ENCODE assay signal across 13 cellular contexts in genomic region chr9:127132375-127132774, GRCh38. TPM values are rescaled to one million over a fixed set of nuclear protein-coding genes. Genes with fewer than 3 reads are reported as not detected.
DNase-seq lines count a peak whose midpoint lies in the region; ATAC-seq and TF ChIP-seq lines count a peak whose summit lies in the region.
"Had no signal": no experiment of that assay in that cellular context is flagged by ENCODE, and none has a peak within 500 bp of the region (broad histone marks: within the 10 kb centered on the region; RNA-seq: fewer than 3 reads in every experiment).

No MANE protein-coding gene starts in this region.

- no peaks in the 10 kb centered on the region for H3K27me3 ChIP-seq in ACC112 (ENCODE audit: insufficient read depth, low read length)
- no peaks in the 10 kb centered on the region for H3K27me3 ChIP-seq in PC-3 (ENCODE audit: low read length)
- H3K27me3 ChIP-seq in fibroblast of lung (ENCODE audit: control insufficient read depth, insufficient read depth, low read length) = no peaks in the 10 kb centered on the region
- no peaks in the 10 kb centered on the region for H3K27me3 ChIP-seq in gastrocnemius medialis
- H3K27me3 ChIP-seq: body of pancreas had no signal

- TF ChIP-seq CTCF in PC-3 (conservative IDR thresholded peaks at IDR 0.05; ENCODE audit: low read depth, low read length) (no peak), fibroblast of lung (conservative IDR thresholded peaks at IDR 0.05 in 1 of 2, IDR thresholded peaks at IDR 0.05 in 1 of 2; ENCODE audit: low read depth in 1 of 2, low read length in 2 of 2) (no peak), gastrocnemius medialis (IDR thresholded peaks at IDR 0.05 in 4 of 5, conservative IDR thresholded peaks at IDR 0.05 in 1 of 5) (no peak)

- DNase-seq in PC-3 = no peak
- no peak for DNase-seq in fibroblast of lung (ENCODE audit: low read depth in 2 of 2)
- peak in 1 of 2 donors; percentile 15 for DNase-seq in gastrocnemius medialis
- no peak for DNase-seq in H4 (ENCODE audit: low spot score)
- DNase-seq in NCI-H187 treated with DMSO at 0.1 percent for 48 hours (lab: John Stamatoyannopoulos, UW) = no peak
- DNase-seq: activated CD8-positive, alpha-beta T cell treated with anti-CD3 and anti-CD28 coated beads for 36 hours; activated gamma-delta T cell treated with Interleukin-2 at 50 U/mL for 16 hours; body of pancreas; stimulated activated CD4-positive, alpha-beta T cell treated with anti-CD3 and anti-CD28 coated beads, Interleukin-4, amount 100 ng/mL, for 24 hours had no signal

- POLR2A ChIA-PET in PC-3 (lab: Charles Lee; ENCODE audit: unreplicated experiment) = no interaction called here

- CTCF ChIA-PET in PC-3 (lab: Charles Lee) = no interaction called here

- H4K20me1 ChIP-seq in PC-3 (ENCODE audit: low read length) (no peaks in the 10 kb centered on the region), fibroblast of lung (ENCODE audit: control insufficient read depth, extremely low read depth, insufficient read depth, low read length) (no peaks in the 10 kb centered on the region)

- ATAC-seq in PC-3 (no peak), gastrocnemius medialis (no peak), GM21576 (IDR thresholded peaks at IDR 0.05; ENCODE audit: unreplicated experiment) (no peak), HG03175 (IDR thresholded peaks at IDR 0.05; ENCODE audit: unreplicated experiment) (no peak)
- ATAC-seq: activated CD8-positive, alpha-beta T cell treated with anti-CD3 and anti-CD28 coated beads for 36 hours; body of pancreas had no signal

- H2AFZ ChIP-seq in ACC112 (ENCODE audit: low read length, unreplicated experiment) (no peak overlapping the region), PC-3 (ENCODE audit: low read length) (no peak overlapping the region), fibroblast of lung (ENCODE audit: low read length) (no peak overlapping the region)

- no peaks in the 10 kb centered on the region for H3K9me2 ChIP-seq in PC-3 (replicated peaks; ENCODE audit: low read length)

- H3K4me2 ChIP-seq in PC-3 (ENCODE audit: low read length) (peak overlapping the region; percentile 28; the same call in 1 of the 2 replicates), fibroblast of lung (ENCODE audit: extremely low read depth, insufficient read depth, low read length) (peak overlapping the region; percentile 18)

- intact Hi-C loops in PC-3 (cut with micrococcal nuclease) (no loop called here), gastrocnemius medialis (cut with DNase I; ENCODE audit: low total_unique reads) (loop anchor here (10.0 kb wide), 1 partner anchor 328 kb away; the partner anchor contains the start of gene ZBTB43)

- H3K4me1 ChIP-seq in ACC112 (ENCODE audit: control insufficient read depth, insufficient read depth, low read length, unreplicated experiment) = peaks cover 47% of the 10 kb centered on the region
- peaks cover 21% of the 10 kb centered on the region for H3K4me1 ChIP-seq in PC-3 (ENCODE audit: insufficient read depth, low read length)
- H3K4me1 ChIP-seq in fibroblast of lung (ENCODE audit: control insufficient read depth, extremely low read depth, insufficient read depth, low read length) = peaks cover 50% of the 10 kb centered on the region
- H3K4me1 ChIP-seq in gastrocnemius medialis = peaks cover 82% of the 10 kb centered on the region in 2 donors

- H3K79me2 ChIP-seq in ACC112 (ENCODE audit: control insufficient read depth, insufficient read depth, low read length, unreplicated experiment) (no peaks in the 10 kb centered on the region), PC-3 (ENCODE audit: low read length) (no peaks in the 10 kb centered on the region), fibroblast of lung (ENCODE audit: control insufficient read depth, insufficient read depth, low read length) (no peaks in the 10 kb centered on the region)

- H3K27ac ChIP-seq in ACC112 (ENCODE audit: low read depth, low read length) (peak overlapping the region; percentile 69), PC-3 (ENCODE audit: low read length) (no peak overlapping the region), fibroblast of lung (ENCODE audit: insufficient read depth, low read length) (peak overlapping the region; percentile 96), gastrocnemius medialis (peak overlapping the region; percentile 92 to 98 (median 94))
- H3K27ac ChIP-seq: SK-N-MC had no signal

- H3K36me3 ChIP-seq in ACC112 (ENCODE audit: insufficient read depth, low read length) (no peaks in the 10 kb centered on the region), PC-3 (ENCODE audit: low read depth, low read length) (no peaks in the 10 kb centered on the region), fibroblast of lung (ENCODE audit: control insufficient read depth, insufficient read depth, low read length) (no peaks in the 10 kb centered on the region), gastrocnemius medialis (no peaks in the 10 kb centered on the region)

- TF ChIP-seq POLR2A in gastrocnemius medialis (IDR thresholded peaks at IDR 0.05) = no peak

- H3K9ac ChIP-seq in PC-3 (ENCODE audit: low read length) = no peak overlapping the region
- peak overlapping the region; percentile 21 for H3K9ac ChIP-seq in fibroblast of lung (ENCODE audit: insufficient read depth, low read length)

- BruUV-seq in PC-3 (replicated peaks; lab: Mats Ljungman, UMichigan) = no TSS peak

- no peaks in the 10 kb centered on the region for H3F3A ChIP-seq in PC-3 (ENCODE audit: low read length, unreplicated experiment)

- no peaks in the 10 kb centered on the region for H3K9me3 ChIP-seq in PC-3 (ENCODE audit: low read length)
- no peaks in the 10 kb centered on the region for H3K9me3 ChIP-seq in fibroblast of lung (ENCODE audit: control insufficient read depth, insufficient read depth, low read depth, low read length)
- H3K9me3 ChIP-seq in gastrocnemius medialis = no peaks in the 10 kb centered on the region
- H3K9me3 ChIP-seq: body of pancreas had no signal

- in situ Hi-C loops in gastrocnemius medialis (cut with MboI; ENCODE audit: low sequenced_read_pairs in 4 of 4) = no loop called here

- H3K4me3 ChIP-seq in ACC112 (ENCODE audit: low read depth, low read length) = no peak overlapping the region
- no peak overlapping the region for H3K4me3 ChIP-seq in PC-3 (ENCODE audit: low read length)
- H3K4me3 ChIP-seq in fibroblast of lung (replicated peaks in 1 of 4; ENCODE audit: control extremely low read depth in 1 of 4, insufficient read depth in 1 of 4, low read depth in 3 of 4, low read length in 4 of 4) = no peak overlapping the region
- no peak overlapping the region for H3K4me3 ChIP-seq in gastrocnemius medialis
- H3K4me3 ChIP-seq: body of pancreas, SK-N-MC had no signal

RNA-seq across cellular contexts. Expression of gene ANGPTL2, which starts 9.9 kb away (rescaled TPM):
- 0.07 and 0.75 TPM in 2 replicates for total RNA-seq in PC-3 (2014; rRNA removed)
- total RNA-seq in fibroblast of lung = 108 and 163 TPM in 2 replicates
- 56.9 and 128 TPM in 2 replicates for polyA plus RNA-seq in fibroblast of lung
- polyA plus RNA-seq in fibroblast of lung (2012) = 57.6 and 130 TPM in 2 replicates
- polyA minus RNA-seq in fibroblast of lung (ENCODE audit: low replicate concordance) = 60.0 and 118 TPM in 2 replicates
- total RNA-seq in gastrocnemius medialis = 10 to 100 TPM in 3 of 4 donors, 1 to 10 TPM in 1; 9.1 to 48.3 (median 12.1) TPM
- 8.8 and 13.9 TPM in 2 replicates for total RNA-seq in H4 (2014; rRNA removed; shearing (Covaris generic))
- total RNA-seq: activated CD8-positive, alpha-beta T cell treated with anti-CD3 and anti-CD28 coated beads for 36 hours had no signal
